In the genomic region with DNA sequence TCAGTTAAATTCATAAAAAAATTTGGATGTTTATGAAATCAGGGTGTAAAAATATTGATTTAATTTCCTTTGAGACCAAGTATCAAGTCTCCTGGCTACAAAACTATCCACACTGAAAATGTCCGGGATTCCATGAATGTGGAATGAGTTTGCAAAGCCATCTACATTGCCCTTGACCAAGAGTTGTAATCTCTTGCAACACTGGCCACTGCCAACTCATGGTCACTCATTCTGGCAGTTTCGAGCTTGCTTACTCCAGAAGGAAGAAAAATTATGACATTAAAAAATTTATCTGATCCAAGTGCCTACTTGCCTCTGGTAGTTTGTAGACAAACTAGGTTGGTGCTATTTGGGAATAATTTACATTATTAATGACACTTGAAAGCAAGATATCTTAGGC, we compare ENCODE assay signal across 13 cellular contexts.
A peak's percentile ranks its signal among the peaks of the same experiment; 100 is the strongest.
DNase-seq lines count a peak whose midpoint lies in the region; TF ChIP-seq lines count a peak whose summit lies in the region.
"Had no signal": no experiment of that assay in that cellular context is flagged by ENCODE, and none has a peak within 500 bp of the region (broad histone marks: within the 10 kb centered on the region; RNA-seq: fewer than 3 reads in every experiment).

No MANE protein-coding gene starts in this region.

- H3K4me3 ChIP-seq in mammary epithelial cell (replicated peaks in 1 of 3; ENCODE audit: insufficient read depth in 1 of 3, low read depth in 2 of 3, low read length in 3 of 3) (no peak overlapping the region), hepatocyte (no peak overlapping the region)
- H3K4me3 ChIP-seq: GM23338 had no signal

- H3K9me3 Mint-ChIP-seq in MCF 10A (ENCODE audit: unreplicated experiment) = no peaks in the 10 kb centered on the region

- H3K79me2 ChIP-seq in mammary epithelial cell (ENCODE audit: insufficient read depth, low read length) (no peaks in the 10 kb centered on the region), hepatocyte (no peaks in the 10 kb centered on the region)

- no peaks in the 10 kb centered on the region for H3K4me1 ChIP-seq in mammary epithelial cell (ENCODE audit: insufficient read depth, low read length)
- H3K4me1 ChIP-seq in hepatocyte (ENCODE audit: insufficient read depth) = no peaks in the 10 kb centered on the region

- H3K4me3 Mint-ChIP-seq in MCF 10A (ENCODE audit: unreplicated experiment) = no peak overlapping the region
- H3K4me3 Mint-ChIP-seq: CD4-positive, CD25-positive, alpha-beta regulatory T cell; GM23338 had no signal

- H3K36me3 Mint-ChIP-seq in MCF 10A (ENCODE audit: insufficient read depth, unreplicated experiment) = no peaks in the 10 kb centered on the region
- H3K36me3 Mint-ChIP-seq: CD4-positive, CD25-positive, alpha-beta regulatory T cell had no signal

- H3K4me2 ChIP-seq in mammary epithelial cell (ENCODE audit: insufficient read depth, low read depth, low read length) (no peak overlapping the region), hepatocyte (no peak overlapping the region)
- H3K4me2 ChIP-seq: GM23338 had no signal

- WGBS in mammary epithelial cell (ENCODE audit: low coverage, missing lambda C conversion rate) = 77% methylated on average over 2 of the region's 2 CpGs
- 94% methylated on average over 2 of the region's 2 CpGs for WGBS in hepatocyte (ENCODE audit: low lambda C conversion rate, missing lambda C conversion rate)

- H3K36me3 ChIP-seq in mammary epithelial cell (ENCODE audit: insufficient read depth, low read length) (no peaks in the 10 kb centered on the region), hepatocyte (replicated peaks; ENCODE audit: insufficient read depth, low read depth) (no peaks in the 10 kb centered on the region)

- intact Hi-C loops in MCF 10A (cut with micrococcal nuclease) (no loop called here), mammary epithelial cell (cut with micrococcal nuclease) (no loop called here)

- no peaks in the 10 kb centered on the region for H3K27me3 Mint-ChIP-seq in MCF 10A (ENCODE audit: insufficient read depth, unreplicated experiment)

- BruUV-seq in MCF 10A (replicated peaks; lab: Mats Ljungman, UMichigan) (no TSS peak), mammary epithelial cell (replicated peaks; lab: Mats Ljungman, UMichigan) (no TSS peak)

- no peaks in the 10 kb centered on the region for H3K9me3 ChIP-seq in mammary epithelial cell (replicated peaks; ENCODE audit: insufficient read depth, low read length)
- H3K9me3 ChIP-seq in hepatocyte (ENCODE audit: low read depth) = no peaks in the 10 kb centered on the region

- no peak for TF ChIP-seq CTCF in MCF 10A (IDR thresholded peaks at IDR 0.05; ENCODE audit: unreplicated experiment)
- TF ChIP-seq CTCF in mammary epithelial cell (conservative IDR thresholded peaks at IDR 0.05 in 1 of 2, IDR thresholded peaks at IDR 0.05 in 1 of 2; ENCODE audit: extremely low read depth in 1 of 2, insufficient read depth in 1 of 2, low read depth in 1 of 2, low read length in 2 of 2) = no peak
- no peak for TF ChIP-seq CTCF in hepatocyte (IDR thresholded peaks at IDR 0.05; ENCODE audit: poor library complexity)

- H3K4me1 Mint-ChIP-seq in MCF 10A (ENCODE audit: insufficient read depth, unreplicated experiment) = no peaks in the 10 kb centered on the region
- H3K4me1 Mint-ChIP-seq: CD4-positive, CD25-positive, alpha-beta regulatory T cell had no signal

- CTCF ChIA-PET in MCF 10A (lab: Yijun Ruan, JAX) (no interaction called here), mammary epithelial cell (lab: Charles Lee; ENCODE audit: low non-redundant PET) (no interaction called here)

- no peak overlapping the region for H3K9ac ChIP-seq in mammary epithelial cell (ENCODE audit: insufficient read depth, low read length)

- H4K20me1 ChIP-seq in mammary epithelial cell (ENCODE audit: insufficient read depth, low read length) (no peaks in the 10 kb centered on the region), hepatocyte (ENCODE audit: insufficient read depth, poor library complexity, severe bottlenecking) (no peaks in the 10 kb centered on the region)

- H3K27me3 ChIP-seq in mammary epithelial cell (ENCODE audit: insufficient read depth, low read length) (no peaks in the 10 kb centered on the region), hepatocyte (no peaks in the 10 kb centered on the region)

- DNase-seq in MCF 10A (ENCODE audit: unreplicated experiment) (peak; percentile 22), mammary epithelial cell (no peak), amniotic epithelial cell (ENCODE audit: low read depth) (peak; percentile 73), hepatocyte (ENCODE audit: low spot score) (no peak), NCI-H2107 treated with DMSO at 0.1 percent for 48 hours (lab: John Stamatoyannopoulos, UW; ENCODE audit: unreplicated experiment) (no peak), inferior parietal cortex (ENCODE audit: extremely low spot score) (no peak), NCI-H82 (lab: John Stamatoyannopoulos, UW) (no peak)
- DNase-seq: CD4-positive, CD25-positive, alpha-beta regulatory T cell; DMS79; H7; IMR-90 had no signal

- H2AFZ ChIP-seq in mammary epithelial cell (ENCODE audit: low read depth, low read length) (no peak overlapping the region), hepatocyte (no peak overlapping the region)
- H2AFZ ChIP-seq: GM23338 had no signal

- H3K27ac Mint-ChIP-seq in MCF 10A (ENCODE audit: low read depth, unreplicated experiment) = no peak overlapping the region
- H3K27ac Mint-ChIP-seq: CD4-positive, CD25-positive, alpha-beta regulatory T cell; GM23338 had no signal

- H3K9me2 ChIP-seq in hepatocyte (replicated peaks; ENCODE audit: insufficient read depth) = no peaks in the 10 kb centered on the region

- in situ Hi-C loops in mammary epithelial cell (cut with MboI; ENCODE audit: low sequenced_read_pairs in 2 of 2) = loop anchor here in 1 of 2 donors (25.0 kb wide), 1 partner anchor 806 kb away; no protein-coding TSS in a partner anchor

- dilution Hi-C loops in mammary epithelial cell (cut with HindIII; ENCODE audit: low sequenced_read_pairs) = no loop called here

- POLR2A ChIA-PET in MCF 10A (lab: Yijun Ruan, JAX) = no interaction called here

- H3K27ac ChIP-seq in mammary epithelial cell (ENCODE audit: insufficient read depth, low read depth, low read length) = no peak overlapping the region
- peak overlapping the region; percentile 47 for H3K27ac ChIP-seq in hepatocyte
- H3K27ac ChIP-seq: 22Rv1 had no signal

Comparison
In these comparisons a context has a peak if more than half of its experiments do, and no peak if none do; other contexts are left out.
1. DNase-seq: peak in MCF 10A (single experiment) and amniotic epithelial cell (single experiment); none in mammary epithelial cell (single experiment), hepatocyte (single experiment), NCI-H2107 treated with DMSO at 0.1 percent for 48 hours (single experiment), inferior parietal cortex (single experiment) and NCI-H82 (single experiment).